ENCODE assay signal across 18 cellular contexts in the genomic region with DNA sequence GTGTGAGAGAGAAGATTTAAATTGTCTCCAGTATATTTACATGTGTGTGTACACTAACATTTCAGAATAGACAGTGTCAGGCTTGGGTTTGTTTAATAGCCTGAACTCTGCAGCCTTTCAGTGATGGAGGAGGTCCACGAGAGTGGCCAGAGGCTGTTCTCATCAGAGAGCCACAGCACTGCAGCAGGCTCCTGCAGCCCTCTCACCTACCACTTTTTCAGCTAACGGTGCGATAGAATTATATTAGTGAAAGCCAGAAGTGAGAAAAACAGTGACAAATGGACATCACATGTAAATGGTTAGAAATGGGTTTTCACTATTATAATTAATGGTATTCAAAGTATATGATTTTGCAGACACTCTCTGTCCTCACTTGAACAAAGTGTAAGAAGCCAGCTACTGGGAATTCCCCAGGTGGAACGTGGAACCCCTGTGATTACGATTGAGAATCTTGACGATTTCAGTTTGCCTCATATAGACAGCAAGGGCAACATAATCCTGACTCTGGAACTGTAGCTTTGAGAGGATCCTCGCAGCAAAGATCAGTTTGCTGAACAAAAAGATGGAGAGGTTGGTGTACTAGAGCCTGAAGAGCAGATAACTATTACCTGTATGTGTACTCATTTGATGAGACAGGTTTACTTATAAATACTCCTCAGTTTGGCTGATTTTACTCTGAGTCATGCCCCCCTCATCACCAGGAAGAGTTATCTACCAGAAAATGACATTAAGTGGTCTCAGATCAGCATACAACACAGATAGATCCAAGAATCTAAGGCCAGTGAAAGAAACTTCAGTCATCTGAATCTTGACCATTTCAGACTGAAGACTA. TPM values are rescaled to one million over a fixed set of nuclear protein-coding genes. Genes with fewer than 3 reads are reported as not detected.
DNase-seq lines count a peak whose midpoint lies in the region; ATAC-seq and TF ChIP-seq lines count a peak whose summit lies in the region.
"Had no signal": no experiment of that assay in that cellular context is flagged by ENCODE, and none has a peak within 500 bp of the region (broad histone marks: within the 10 kb centered on the region; RNA-seq: fewer than 3 reads in every experiment).

No MANE protein-coding gene starts in this region.

- H3K27me3 ChIP-seq in SJSA1 (replicated peaks) = no peaks in the 10 kb centered on the region
- H3K27me3 ChIP-seq: hepatocyte had no signal

- H3K4me3 ChIP-seq in SJSA1 = no peak overlapping the region
- H3K4me3 ChIP-seq: hepatocyte, PC-9 had no signal

- no peak for DNase-seq in T-helper 2 cell treated with Interferon-gamma antibody and Interleukin-4, amounts not matched to agents 5 μg/mL and 100 μg/mL, for 36 hours (ENCODE audit: low spot score)
- DNase-seq in T-helper 2 cell (no peak), GM10266 (ENCODE audit: extremely low spot score) (peak; percentile 12), SJSA1 (ENCODE audit: low read depth in 1 of 2, low spot score in 2 of 2) (no peak), immature natural killer cell (no peak), kidney glomerular epithelial cell (lab: John Stamatoyannopoulos, UW) (no peak)
- no peak for DNase-seq in activated effector memory CD4-positive, alpha-beta T cell treated with Interleukin-2 at 50 U/mL for 16 hours
- DNase-seq: 8988T, MM.1S, NCI-H1930, NCI-H526 treated with DMSO at 0.1 percent for 48 hours, PC-9 had no signal

- no peaks in the 10 kb centered on the region for H3K9me3 ChIP-seq in SJSA1 (replicated peaks)

- H3K4me1 Mint-ChIP-seq in T-helper 2 cell treated with Interferon-gamma antibody and Interleukin-4, amounts not matched to agents 5 μg/mL and 100 μg/mL, for 36 hours (ENCODE audit: low read depth) = peaks cover 18% of the 10 kb centered on the region
- peaks cover 40 to 90% of the 10 kb centered on the region in 2 donors for H3K4me1 Mint-ChIP-seq in immature natural killer cell
- H3K4me1 Mint-ChIP-seq: CD14-positive monocyte, WTC11 had no signal

- peaks cover 77% of the 10 kb centered on the region for H3K36me3 Mint-ChIP-seq in T-helper 2 cell treated with Interferon-gamma antibody and Interleukin-4, amounts not matched to agents 5 μg/mL and 100 μg/mL, for 36 hours (ENCODE audit: low read depth)
- peaks cover 9 to 58% (median 31%) of the 10 kb centered on the region in 3 donors for H3K36me3 Mint-ChIP-seq in immature natural killer cell
- H3K36me3 Mint-ChIP-seq: WTC11 had no signal

- H3K27me3 Mint-ChIP-seq in T-helper 2 cell treated with Interferon-gamma antibody and Interleukin-4, amounts not matched to agents 5 μg/mL and 100 μg/mL, for 36 hours (ENCODE audit: low read depth) = no peaks in the 10 kb centered on the region
- peaks cover 0 to 2% (median 0%) of the 10 kb centered on the region in 3 donors for H3K27me3 Mint-ChIP-seq in immature natural killer cell (ENCODE audit: low read depth in 3 of 3)
- H3K27me3 Mint-ChIP-seq: progenitor cell of endocrine pancreas had no signal

- H3K9me3 Mint-ChIP-seq in T-helper 2 cell treated with Interferon-gamma antibody and Interleukin-4, amounts not matched to agents 5 μg/mL and 100 μg/mL, for 36 hours = no peaks in the 10 kb centered on the region
- no peaks in the 10 kb centered on the region for H3K9me3 Mint-ChIP-seq in immature natural killer cell
- H3K9me3 Mint-ChIP-seq: CD14-positive monocyte, WTC11 had no signal

- peak overlapping the region; percentile 46 for H3K27ac ChIP-seq in SJSA1
- H3K27ac ChIP-seq: hepatocyte, PC-9 had no signal

- H3K27ac Mint-ChIP-seq in T-helper 2 cell treated with Interferon-gamma antibody and Interleukin-4, amounts not matched to agents 5 μg/mL and 100 μg/mL, for 36 hours = peak overlapping the region; percentile 1
- peak overlapping the region; percentile 4 to 85 (median 62) for H3K27ac Mint-ChIP-seq in immature natural killer cell
- H3K27ac Mint-ChIP-seq: progenitor cell of endocrine pancreas, WTC11 had no signal

- H3K4me3 Mint-ChIP-seq in T-helper 2 cell treated with Interferon-gamma antibody and Interleukin-4, amounts not matched to agents 5 μg/mL and 100 μg/mL, for 36 hours = no peak overlapping the region
- H3K4me3 Mint-ChIP-seq in immature natural killer cell = no peak overlapping the region
- H3K4me3 Mint-ChIP-seq: CD14-positive monocyte, WTC11 had no signal

- H3K4me1 ChIP-seq in SJSA1 (replicated peaks) = peaks cover 18% of the 10 kb centered on the region

- no peak for TF ChIP-seq CTCF in GM10266 (IDR thresholded peaks at IDR 0.05; ENCODE audit: control insufficient read depth, insufficient read depth, low read depth, missing control alignments)

- no peak for ATAC-seq in GM19395 (IDR thresholded peaks at IDR 0.05; ENCODE audit: unreplicated experiment)
- ATAC-seq: WTC11 had no signal

- H3K36me3 ChIP-seq in SJSA1 = peaks cover 64% of the 10 kb centered on the region

RNA-seq across cellular contexts. Expression of gene IFI16, which starts 31.4 kb away (rescaled TPM):
- 26.1 and 27.1 TPM in 2 replicates for total RNA-seq in SJSA1 (2014; rRNA removed; shearing (Covaris generic))
- 100 to 1,000 TPM in 1 of 3 donors, 10 to 100 TPM in 2; 78.8 to 205 (median 80.3) TPM for polyA plus RNA-seq in immature natural killer cell

RNA-seq across cellular contexts. Expression of gene AIM2, which starts 35.5 kb away (rescaled TPM):
- not detected in 2 replicates for total RNA-seq in SJSA1 (2014; rRNA removed; shearing (Covaris generic))
- 1 to 10 TPM in 1 of 3 donors, under 1 TPM in 2; 0.28 to 1.1 (median 0.34) TPM for polyA plus RNA-seq in immature natural killer cell
- total RNA-seq: bronchial epithelial cell, PC-9 had no signal
